In the genomic region with DNA sequence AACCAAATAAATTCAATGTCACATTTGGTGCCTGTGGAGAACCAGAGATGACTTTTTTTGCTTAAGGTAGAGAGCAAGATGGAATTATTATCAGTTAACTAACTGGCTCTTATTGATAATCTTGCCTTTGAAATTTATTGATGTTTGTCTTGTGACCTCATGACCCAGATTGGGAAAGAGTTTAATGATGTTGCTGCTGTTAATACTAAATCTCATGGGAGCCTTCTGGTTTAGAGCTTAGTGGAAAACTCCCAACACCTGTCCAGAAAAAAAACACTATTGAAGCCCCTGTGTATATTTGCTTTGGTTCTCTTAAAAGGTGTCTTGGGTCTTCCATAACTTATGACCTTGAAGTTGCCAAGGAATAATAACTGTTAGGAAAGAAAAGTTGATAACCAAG, we compare ENCODE assay signal across 14 cellular contexts. TPM values are rescaled to one million over a fixed set of nuclear protein-coding genes. Genes with fewer than 3 reads are reported as not detected.
DNase-seq lines count a peak whose midpoint lies in the region; ATAC-seq and TF ChIP-seq lines count a peak whose summit lies in the region.
"Had no signal": no experiment of that assay in that cellular context is flagged by ENCODE, and none has a peak within 500 bp of the region (broad histone marks: within the 10 kb centered on the region; RNA-seq: fewer than 3 reads in every experiment).

No MANE protein-coding gene starts in this region.

- intact Hi-C loops in esophagus muscularis mucosa (cut with DNase I) (no loop called here), lower lobe of right lung (cut with DNase I) (no loop called here)

- no peak overlapping the region for H3K9ac ChIP-seq in skeletal muscle tissue (ENCODE audit: low read depth in 1 of 3, low read length in 3 of 3)

- H3K27ac ChIP-seq in esophagus muscularis mucosa (replicated peaks in 1 of 4), result peak overlapping the region in 3 of 4 donors; percentile 4 to 51 (median 17)
- peak overlapping the region; percentile 57 for H3K27ac ChIP-seq in skeletal muscle tissue (ENCODE audit: low read depth, low read length)
- H3K27ac ChIP-seq in lower lobe of right lung, result no peak overlapping the region
- H3K27ac ChIP-seq: A549, Peyer's patch had no signal

- H3K4me1 ChIP-seq in esophagus muscularis mucosa (peaks cover 19 to 48% (median 27%) of the 10 kb centered on the region in 4 donors), skeletal muscle tissue (ENCODE audit: control insufficient read depth in 3 of 3, insufficient read depth in 3 of 3, low read length in 3 of 3) (peaks cover 35 to 64% (median 45%) of the 10 kb centered on the region in 3 donors), lower lobe of right lung (peaks cover 17% of the 10 kb centered on the region)

- H3K27me3 ChIP-seq in esophagus muscularis mucosa (no peaks in the 10 kb centered on the region), skeletal muscle tissue (ENCODE audit: control insufficient read depth in 3 of 3, insufficient read depth in 3 of 3, low read length in 3 of 3) (no peaks in the 10 kb centered on the region), lower lobe of right lung (ENCODE audit: low read depth) (no peaks in the 10 kb centered on the region)
- H3K27me3 ChIP-seq: Peyer's patch, spleen had no signal

- H3K36me3 Mint-ChIP-seq in activated T-cell treated with anti-CD3 and anti-CD28 coated beads, Interleukin-2, amount 50 U/mL, for 72 hours (ENCODE audit: insufficient read depth in 2 of 2), result peaks cover 9 to 52% of the 10 kb centered on the region in 2 donors
- peaks cover 55% of the 10 kb centered on the region for H3K36me3 Mint-ChIP-seq in activated T-cell treated with anti-CD3 and anti-CD28 coated beads, Interleukin-2, amount 50 U/mL, for 4 hours (ENCODE audit: insufficient read depth)

- TF ChIP-seq CTCF in esophagus muscularis mucosa (IDR thresholded peaks at IDR 0.05) (no peak), lower lobe of right lung (IDR thresholded peaks at IDR 0.05) (no peak)

- no peak for TF ChIP-seq EP300 in esophagus muscularis mucosa (IDR thresholded peaks at IDR 0.05)

- H3K27me3 Mint-ChIP-seq in activated T-cell treated with anti-CD3 and anti-CD28 coated beads, Interleukin-2, amount 50 U/mL, for 72 hours (ENCODE audit: low read depth), result no peaks in the 10 kb centered on the region
- H3K27me3 Mint-ChIP-seq in activated T-cell treated with anti-CD3 and anti-CD28 coated beads, Interleukin-2, amount 50 U/mL, for 4 hours (ENCODE audit: low read depth), result no peaks in the 10 kb centered on the region
- H3K27me3 Mint-ChIP-seq: dendritic cell treated with granulocyte-macrophage colony-stimulating factor and Interleukin-4, amounts not matched to agents 40 ng/mL and 50 ng/mL, for 4 days had no signal

- H3K27ac Mint-ChIP-seq in activated T-cell treated with anti-CD3 and anti-CD28 coated beads, Interleukin-2, amount 50 U/mL, for 72 hours, result peak overlapping the region; percentile 66
- H3K27ac Mint-ChIP-seq: dendritic cell treated with granulocyte-macrophage colony-stimulating factor and Interleukin-4, amounts not matched to agents 40 ng/mL and 50 ng/mL, for 4 days had no signal

- ATAC-seq in activated T-cell treated with anti-CD3 and anti-CD28 coated beads, Interleukin-2, amount 50 U/mL, for 72 hours (replicated peaks in 1 of 2), result no peak
- ATAC-seq in activated T-cell treated with anti-CD3 and anti-CD28 coated beads, Interleukin-2, amount 50 U/mL, for 4 hours, result no peak
- ATAC-seq in lower lobe of right lung, result no peak
- ATAC-seq: A549 had no signal

- TF ChIP-seq POLR2A in esophagus muscularis mucosa (IDR thresholded peaks at IDR 0.05; ENCODE audit: low read depth), result no peak

- DNase-seq in activated T-cell treated with anti-CD3 and anti-CD28 coated beads, Interleukin-2, amount 50 U/mL, for 72 hours, result no peak
- DNase-seq in activated T-cell treated with anti-CD3 and anti-CD28 coated beads, Interleukin-2, amount 50 U/mL, for 4 hours, result no peak
- no peak for DNase-seq in esophagus muscularis mucosa (ENCODE audit: extremely low spot score)
- no peak for DNase-seq in SKM-1 (lab: John Stamatoyannopoulos, UW; ENCODE audit: unreplicated experiment)
- DNase-seq in lower lobe of right lung, result no peak
- DNase-seq: COR-L47, NCI-H1930, NCI-H526, Peyer's patch, spleen had no signal

- H3K9me3 Mint-ChIP-seq in activated T-cell treated with anti-CD3 and anti-CD28 coated beads, Interleukin-2, amount 50 U/mL, for 72 hours, result no peaks in the 10 kb centered on the region
- no peaks in the 10 kb centered on the region for H3K9me3 Mint-ChIP-seq in activated T-cell treated with anti-CD3 and anti-CD28 coated beads, Interleukin-2, amount 50 U/mL, for 4 hours
- H3K9me3 Mint-ChIP-seq: dendritic cell treated with granulocyte-macrophage colony-stimulating factor and Interleukin-4, amounts not matched to agents 40 ng/mL and 50 ng/mL, for 4 days had no signal

- H3K9me3 ChIP-seq in esophagus muscularis mucosa (no peaks in the 10 kb centered on the region), skeletal muscle tissue (ENCODE audit: control insufficient read depth in 3 of 3, low read length in 3 of 3) (no peaks in the 10 kb centered on the region), lower lobe of right lung (no peaks in the 10 kb centered on the region)
- H3K9me3 ChIP-seq: A549, Peyer's patch, spleen had no signal

- H3K4me1 Mint-ChIP-seq in activated T-cell treated with anti-CD3 and anti-CD28 coated beads, Interleukin-2, amount 50 U/mL, for 72 hours (ENCODE audit: low read depth), result peaks cover 66% of the 10 kb centered on the region
- peaks cover 62% of the 10 kb centered on the region for H3K4me1 Mint-ChIP-seq in activated T-cell treated with anti-CD3 and anti-CD28 coated beads, Interleukin-2, amount 50 U/mL, for 4 hours (ENCODE audit: low read depth)

- peaks cover 59 to 86% (median 72%) of the 10 kb centered on the region in 4 donors for H3K36me3 ChIP-seq in esophagus muscularis mucosa
- peaks cover 33 to 67% (median 45%) of the 10 kb centered on the region in 3 donors for H3K36me3 ChIP-seq in skeletal muscle tissue (ENCODE audit: control insufficient read depth in 3 of 3, insufficient read depth in 3 of 3, low read length in 3 of 3)
- H3K36me3 ChIP-seq in lower lobe of right lung, result peaks cover 80% of the 10 kb centered on the region

- H3K4me3 Mint-ChIP-seq in activated T-cell treated with anti-CD3 and anti-CD28 coated beads, Interleukin-2, amount 50 U/mL, for 72 hours, result no peak overlapping the region
- H3K4me3 Mint-ChIP-seq in activated T-cell treated with anti-CD3 and anti-CD28 coated beads, Interleukin-2, amount 50 U/mL, for 4 hours, result no peak overlapping the region
- H3K4me3 Mint-ChIP-seq: dendritic cell treated with granulocyte-macrophage colony-stimulating factor and Interleukin-4, amounts not matched to agents 40 ng/mL and 50 ng/mL, for 4 days had no signal

- H3K4me3 ChIP-seq in esophagus muscularis mucosa (no peak overlapping the region), skeletal muscle tissue (ENCODE audit: low read length in 3 of 3) (no peak overlapping the region), lower lobe of right lung (no peak overlapping the region)
- H3K4me3 ChIP-seq: A549, Peyer's patch, spleen had no signal

RNA-seq across cellular contexts. Expression of gene CHTOP, which starts 10.0 kb away (rescaled TPM):
- 100 to 1,000 TPM in 1 of 2 donors, 10 to 100 TPM in 1; 95.8 to 107 TPM for total RNA-seq in activated T-cell treated with anti-CD3 and anti-CD28 coated beads, Interleukin-2, amount 50 U/mL, for 72 hours
- 100 to 1,000 TPM; 111 to 117 (median 114) TPM for total RNA-seq in activated T-cell treated with anti-CD3 and anti-CD28 coated beads, Interleukin-2, amount 50 U/mL, for 4 hours
- total RNA-seq in esophagus muscularis mucosa (10 to 100 TPM; 34.5 to 43.8 (median 37.6) TPM), skeletal muscle tissue (46.4 TPM), lower lobe of right lung (72.2 TPM)

RNA-seq across cellular contexts. Expression of gene SNAPIN, which starts 14.7 kb away (rescaled TPM):
- total RNA-seq in activated T-cell treated with anti-CD3 and anti-CD28 coated beads, Interleukin-2, amount 50 U/mL, for 72 hours, result 10 to 100 TPM; 31.1 to 31.8 TPM
- total RNA-seq in activated T-cell treated with anti-CD3 and anti-CD28 coated beads, Interleukin-2, amount 50 U/mL, for 4 hours, result 10 to 100 TPM; 32.1 to 36.8 (median 32.7) TPM
- 10 to 100 TPM; 47.8 to 71.9 (median 63.3) TPM for total RNA-seq in esophagus muscularis mucosa
- 56.4 TPM for total RNA-seq in skeletal muscle tissue
- 40.2 TPM for total RNA-seq in lower lobe of right lung

RNA-seq across cellular contexts. Expression of gene S100A1, which starts 15.6 kb away (rescaled TPM):
- not detected for total RNA-seq in activated T-cell treated with anti-CD3 and anti-CD28 coated beads, Interleukin-2, amount 50 U/mL, for 72 hours
- not detected for total RNA-seq in activated T-cell treated with anti-CD3 and anti-CD28 coated beads, Interleukin-2, amount 50 U/mL, for 4 hours
- total RNA-seq in esophagus muscularis mucosa (10 to 100 TPM in 2 of 4 donors, 1 to 10 TPM in 2; 4.3 to 17.9 (median 9.2) TPM), skeletal muscle tissue (0.52 TPM), lower lobe of right lung (0.71 TPM)
- total RNA-seq: M059J, Peyer's patch had no signal

RNA-seq across cellular contexts. Expression of gene S100A13, which starts 16.5 kb away (rescaled TPM):
- 10 to 100 TPM; 13.5 to 16.4 TPM for total RNA-seq in activated T-cell treated with anti-CD3 and anti-CD28 coated beads, Interleukin-2, amount 50 U/mL, for 72 hours
- 1 to 10 TPM; 2.0 to 4.9 (median 3.3) TPM for total RNA-seq in activated T-cell treated with anti-CD3 and anti-CD28 coated beads, Interleukin-2, amount 50 U/mL, for 4 hours
- total RNA-seq in esophagus muscularis mucosa (10 to 100 TPM; 71.3 to 84.7 (median 83.1) TPM), skeletal muscle tissue (55.3 TPM), lower lobe of right lung (83.0 TPM)

RNA-seq across cellular contexts. Expression of gene ILF2, which starts 27.0 kb away (rescaled TPM):
- 100 to 1,000 TPM; 245 to 312 TPM for total RNA-seq in activated T-cell treated with anti-CD3 and anti-CD28 coated beads, Interleukin-2, amount 50 U/mL, for 72 hours
- total RNA-seq in activated T-cell treated with anti-CD3 and anti-CD28 coated beads, Interleukin-2, amount 50 U/mL, for 4 hours, result 100 to 1,000 TPM; 525 to 559 (median 531) TPM
- total RNA-seq in esophagus muscularis mucosa, result 100 to 1,000 TPM in 1 of 4 donors, 10 to 100 TPM in 3; 43.6 to 102 (median 64.7) TPM
- total RNA-seq in skeletal muscle tissue, result 148 TPM
- total RNA-seq in lower lobe of right lung, result 83.2 TPM
